9 cellular contexts compared by ENCODE assay signal in genomic region chr1:32984090-32984828, GRCh38. TPM values are rescaled to one million over a fixed set of nuclear protein-coding genes. Genes with fewer than 3 reads are reported as not detected.
DNase-seq lines count a peak whose midpoint lies in the region; ATAC-seq and TF ChIP-seq lines count a peak whose summit lies in the region.
"Had no signal": no experiment of that assay in that cellular context is flagged by ENCODE, and none has a peak within 500 bp of the region (broad histone marks: within the 10 kb centered on the region; RNA-seq: fewer than 3 reads in every experiment).

No MANE protein-coding gene starts in this region.

- H3K27me3 Mint-ChIP-seq in activated T-helper 17 cell treated with anti-CD3 and anti-CD28 coated beads, Interleukin-2, amount 50 U/mL, for 72 hours = no peaks in the 10 kb centered on the region

- H3K4me1 Mint-ChIP-seq in activated T-helper 17 cell treated with anti-CD3 and anti-CD28 coated beads, Interleukin-2, amount 50 U/mL, for 72 hours = peaks cover 52% of the 10 kb centered on the region

- H3K27me3 ChIP-seq in WERI-Rb-1 (ENCODE audit: insufficient read depth, low read depth, severe bottlenecking) = no peaks in the 10 kb centered on the region

- DNase-seq in stimulated activated CD4-positive, alpha-beta T cell treated with anti-CD3 and anti-CD28 coated beads, Interleukin-1b, Interleukin-23, amount 100 ng/mL, for 48 hours = peak; percentile 12
- no peak for DNase-seq in stimulated activated CD4-positive, alpha-beta T cell treated with anti-CD3 and anti-CD28 coated beads, Interleukin-2, amount 100 ng/mL, for 48 hours
- peak; percentile 21 to 28 for DNase-seq in hippocampal formation (lab: John Stamatoyannopoulos, UW)
- no peak for DNase-seq in left lobe of liver (ENCODE audit: low spot score)
- no peak for DNase-seq in DMS53 treated with DMSO at 0.1 percent for 48 hours (lab: John Stamatoyannopoulos, UW; ENCODE audit: unreplicated experiment)
- DNase-seq in WERI-Rb-1 = no peak
- DNase-seq: stimulated activated CD4-positive, alpha-beta T cell treated with anti-CD3 and anti-CD28 coated beads, Interleukin-4, amount 100 ng/mL, for 1 hour had no signal

- H3K9me3 ChIP-seq in WERI-Rb-1 (ENCODE audit: severe bottlenecking) = no peaks in the 10 kb centered on the region

- H3K27ac Mint-ChIP-seq in activated T-helper 17 cell treated with anti-CD3 and anti-CD28 coated beads, Interleukin-2, amount 50 U/mL, for 72 hours = peak overlapping the region; percentile 93

- no peak overlapping the region for H3K27ac ChIP-seq in WERI-Rb-1

- peak overlapping the region; percentile 69 for H3K4me3 Mint-ChIP-seq in activated T-helper 17 cell treated with anti-CD3 and anti-CD28 coated beads, Interleukin-2, amount 50 U/mL, for 72 hours

- TF ChIP-seq CTCF in WERI-Rb-1 (IDR thresholded peaks at IDR 0.05; ENCODE audit: low read depth, low read length) = no peak

- no peak overlapping the region for H3K4me3 ChIP-seq in WERI-Rb-1 (ENCODE audit: low read depth, low read length)

- H3K36me3 ChIP-seq in WERI-Rb-1 = no peaks in the 10 kb centered on the region

- H3K9me3 Mint-ChIP-seq in activated T-helper 17 cell treated with anti-CD3 and anti-CD28 coated beads, Interleukin-2, amount 50 U/mL, for 72 hours = no peaks in the 10 kb centered on the region

- ATAC-seq in activated T-helper 17 cell treated with anti-CD3 and anti-CD28 coated beads, Interleukin-2, amount 50 U/mL, for 72 hours (replicated peaks) = peak; percentile 64
- no peak for ATAC-seq in left lobe of liver
- no peak for ATAC-seq in GM21528 (IDR thresholded peaks at IDR 0.05; ENCODE audit: low FRiP score, unreplicated experiment)

- H3K36me3 Mint-ChIP-seq in activated T-helper 17 cell treated with anti-CD3 and anti-CD28 coated beads, Interleukin-2, amount 50 U/mL, for 72 hours (ENCODE audit: low read depth) = no peaks in the 10 kb centered on the region

RNA-seq across cellular contexts. Expression of gene RNF19B, which starts 19.6 kb away (rescaled TPM):
- 10 to 100 TPM; 32.2 to 65.6 TPM for total RNA-seq in activated T-helper 17 cell treated with anti-CD3 and anti-CD28 coated beads, Interleukin-2, amount 50 U/mL, for 72 hours
- 6.6 TPM for total RNA-seq in left lobe of liver

RNA-seq across cellular contexts. Expression of gene AK2, which starts 52.4 kb away (rescaled TPM):
- 100 to 1,000 TPM; 304 to 372 TPM for total RNA-seq in activated T-helper 17 cell treated with anti-CD3 and anti-CD28 coated beads, Interleukin-2, amount 50 U/mL, for 72 hours
- total RNA-seq in left lobe of liver = 120 TPM

Comparison
In these comparisons a context has a peak if more than half of its experiments do, and no peak if none do; other contexts are left out.
1. DNase-seq: peak in stimulated activated CD4-positive, alpha-beta T cell treated with anti-CD3 and anti-CD28 coated beads, Interleukin-1b, Interleukin-23, amount 100 ng/mL, for 48 hours (single experiment) and hippocampal formation (2 of 2); none in stimulated activated CD4-positive, alpha-beta T cell treated with anti-CD3 and anti-CD28 coated beads, Interleukin-2, amount 100 ng/mL, for 48 hours (0 of 2), left lobe of liver (single experiment), DMS53 treated with DMSO at 0.1 percent for 48 hours (single experiment) and WERI-Rb-1 (single experiment).